Comparison of ENCODE assay signal across 8 cellular contexts in the genomic region with DNA sequence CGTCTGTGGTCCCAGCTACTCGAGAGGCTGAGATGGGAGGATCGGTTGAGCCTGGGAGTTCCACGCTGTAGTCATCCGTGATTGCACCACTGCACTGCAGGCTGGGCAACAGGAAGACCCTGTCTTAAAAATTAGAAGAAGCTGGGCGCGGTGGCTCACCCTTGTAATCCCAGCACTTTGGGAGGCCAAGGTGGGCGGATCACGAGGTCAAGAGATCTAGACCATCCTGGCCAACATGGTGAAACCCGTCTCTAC. TPM values are rescaled to one million over a fixed set of nuclear protein-coding genes. Genes with fewer than 3 reads are reported as not detected.
DNase-seq lines count a peak whose midpoint lies in the region; ATAC-seq and TF ChIP-seq lines count a peak whose summit lies in the region.
"Not testable (repeated sequence)": the region's sequence is repeated elsewhere in the genome, so short reads cannot be mapped to it uniquely, and the experiment has no call there.

No MANE protein-coding gene starts in this region.

- DNase-seq in NCI-H69 (lab: John Stamatoyannopoulos, UW) = peak; percentile 41
- peak; percentile 39 for DNase-seq in activated CD4-positive, alpha-beta memory T cell treated with anti-CD3 and anti-CD28 coated beads for 36 hours
- DNase-seq in MCF 10A (ENCODE audit: unreplicated experiment) = peak; percentile 22
- DNase-seq in fibroblast of pulmonary artery (ENCODE audit: low read depth) = peak; percentile 64
- peak in 1 of 3 donors; percentile 57 for DNase-seq in right lobe of liver
- peak; percentile 85 for DNase-seq in posterior vena cava (ENCODE audit: low spot score)
- peak; percentile 36 for DNase-seq in transverse colon

- H3K4me3 Mint-ChIP-seq in activated CD4-positive, alpha-beta memory T cell treated with anti-CD3 and anti-CD28 coated beads for 36 hours = peak overlapping the region; percentile 92
- H3K4me3 Mint-ChIP-seq in MCF 10A (ENCODE audit: unreplicated experiment) = peak overlapping the region; percentile 86

- H3K36me3 ChIP-seq in ES-I3 (ENCODE audit: insufficient read depth, low read length) = peaks cover 21% of the 10 kb centered on the region
- peaks cover 9 to 34% (median 20%) of the 10 kb centered on the region in 4 donors for H3K36me3 ChIP-seq in right lobe of liver
- peaks cover 0 to 27% (median 11%) of the 10 kb centered on the region in 4 donors for H3K36me3 ChIP-seq in transverse colon

- TF ChIP-seq CTCF in MCF 10A (IDR thresholded peaks at IDR 0.05; ENCODE audit: unreplicated experiment); fibroblast of pulmonary artery (IDR thresholded peaks at IDR 0.05; ENCODE audit: low read length, missing control alignments); right lobe of liver (IDR thresholded peaks at IDR 0.05); transverse colon (IDR thresholded peaks at IDR 0.05): not testable (repeated sequence)

- WGBS in right lobe of liver (ENCODE audit: insufficient coverage, low coverage, low lambda C conversion rate, missing lambda C conversion rate) = 2% methylated on average over 7 of the region's 10 CpGs
- 4% methylated on average over 10 of the region's 10 CpGs; no CpG with 5 or more reads in 1 of the 2 donors for WGBS in transverse colon (ENCODE audit: low coverage in 1 of 2), 2 donors

- peaks cover 44% of the 10 kb centered on the region for H3K4me1 Mint-ChIP-seq in activated CD4-positive, alpha-beta memory T cell treated with anti-CD3 and anti-CD28 coated beads for 36 hours (ENCODE audit: low read depth)
- H3K4me1 Mint-ChIP-seq in MCF 10A (ENCODE audit: insufficient read depth, unreplicated experiment) = peaks cover 47% of the 10 kb centered on the region

- not testable (repeated sequence) for H3K27me3 Mint-ChIP-seq in activated CD4-positive, alpha-beta memory T cell treated with anti-CD3 and anti-CD28 coated beads for 36 hours; MCF 10A (ENCODE audit: insufficient read depth, unreplicated experiment)

- not testable (repeated sequence) for TF ChIP-seq POLR2A in right lobe of liver (IDR thresholded peaks at IDR 0.05); transverse colon (IDR thresholded peaks at IDR 0.05)

- H3K9me3 ChIP-seq in ES-I3 (ENCODE audit: control insufficient read depth, insufficient read depth, low read length); right lobe of liver; transverse colon: not testable (repeated sequence)

- H3K4me3 ChIP-seq in fibroblast of pulmonary artery (replicated peaks; ENCODE audit: low read depth, low read length) (peak overlapping the region; percentile 88), right lobe of liver (peak overlapping the region; percentile 88 to 94 (median 91)), transverse colon (peak overlapping the region; percentile 68 to 90 (median 78))

- peaks cover 54% of the 10 kb centered on the region for H3K36me3 Mint-ChIP-seq in activated CD4-positive, alpha-beta memory T cell treated with anti-CD3 and anti-CD28 coated beads for 36 hours
- peaks cover 60% of the 10 kb centered on the region for H3K36me3 Mint-ChIP-seq in MCF 10A (ENCODE audit: insufficient read depth, unreplicated experiment)

- not testable (repeated sequence) for TF ChIP-seq EP300 in transverse colon (IDR thresholded peaks at IDR 0.05; ENCODE audit: low read depth)

- ATAC-seq in right lobe of liver = not testable (repeated sequence)

- in situ Hi-C loops in transverse colon (cut with MboI; ENCODE audit: low pct_ligation_motif_present in 1 of 4, low pct_unique_long_range_greater_than_20kb in 1 of 4, low sequenced_read_pairs in 3 of 4) = loop anchor here in 2 of 4 donors (5.0 to 10.0 kb wide), 2 partner anchors 40 to 153 kb away; no protein-coding TSS in a partner anchor

- H3K9me3 Mint-ChIP-seq in activated CD4-positive, alpha-beta memory T cell treated with anti-CD3 and anti-CD28 coated beads for 36 hours; MCF 10A (ENCODE audit: unreplicated experiment): not testable (repeated sequence)

- intact Hi-C loops in activated CD4-positive, alpha-beta memory T cell treated with anti-CD3 and anti-CD28 coated beads for 36 hours (cut with micrococcal nuclease) = loop anchor here (1.0 to 10.0 kb wide), 3 partner anchors 15 to 363 kb away; no protein-coding TSS in a partner anchor
- intact Hi-C loops in MCF 10A (cut with micrococcal nuclease) = loop anchor here (1.0 to 5.0 kb wide), 3 partner anchors 43 to 240 kb away; no protein-coding TSS in a partner anchor
- intact Hi-C loops in right lobe of liver (cut with DNase I) = loop anchor here in 1 of 2 donors (2.0 kb wide), 1 partner anchor 43 kb away; no protein-coding TSS in a partner anchor
- intact Hi-C loops in posterior vena cava (cut with DNase I) = loop anchor here (2.0 to 10.0 kb wide), 3 partner anchors 39 to 97 kb away; partner anchors contain the start of gene ATAT1 (in 1 of the 2)
- intact Hi-C loops in transverse colon (cut with DNase I; ENCODE audit: low total_unique reads) = loop anchor here (1.0 to 5.0 kb wide), 2 partner anchors 44 to 105 kb away; partner anchors contain the start of genes MRPS18B and PPP1R10

- H3K27me3 ChIP-seq in right lobe of liver, transverse colon: not testable (repeated sequence)

- H3K4me1 ChIP-seq in ES-I3 (ENCODE audit: insufficient read depth, low read length) = not testable (repeated sequence)
- peaks cover 0 to 31% (median 16%) of the 10 kb centered on the region in 4 donors for H3K4me1 ChIP-seq in right lobe of liver
- H3K4me1 ChIP-seq in transverse colon = peaks cover 0 to 56% (median 31%) of the 10 kb centered on the region in 4 donors

- CTCF ChIA-PET in activated CD4-positive, alpha-beta memory T cell treated with anti-CD3 and anti-CD28 coated beads for 36 hours (lab: Charles Lee) = interaction anchor here (0.7 to 24.6 kb wide), 21 partner anchors 9 to 240 kb away, joined by 3 to 628 read pairs (median 5); partner anchors contain the start of genes ATAT1, C6orf136, DHX16 and MRPS18B
- CTCF ChIA-PET in MCF 10A (lab: Yijun Ruan, JAX) = interaction anchor here (0.6 to 20.7 kb wide), 24 partner anchors 12 to 895 kb away, joined by 3 to 537 read pairs (median 6); partner anchors contain the start of genes DHX16 and NRM

- POLR2A ChIA-PET in activated CD4-positive, alpha-beta memory T cell treated with anti-CD3 and anti-CD28 coated beads for 36 hours (lab: Charles Lee) = interaction anchor here (0.8 to 9.7 kb wide), 11 partner anchors 8 to 240 kb away, joined by 3 to 209 read pairs (median 5); partner anchors contain the start of genes C6orf136, MRPS18B, NRM and PPP1R18
- POLR2A ChIA-PET in MCF 10A (lab: Yijun Ruan, JAX) = interaction anchor here (0.7 to 13.6 kb wide), 17 partner anchors 9 to 392 kb away, joined by 3 to 477 read pairs (median 6); partner anchors contain the start of genes ATAT1, DDR1, DHX16 and MRPS18B

- H3K27ac Mint-ChIP-seq in activated CD4-positive, alpha-beta memory T cell treated with anti-CD3 and anti-CD28 coated beads for 36 hours = peak overlapping the region; percentile 95
- not testable (repeated sequence) for H3K27ac Mint-ChIP-seq in MCF 10A (ENCODE audit: low read depth, unreplicated experiment)

- H3K27ac ChIP-seq in right lobe of liver (peak overlapping the region; percentile 43 to 90 (median 71)), transverse colon (peak overlapping the region; percentile 93 to 99 (median 98))

- BruUV-seq in MCF 10A (replicated peaks; lab: Mats Ljungman, UMichigan) = not testable (repeated sequence)

- H3K9ac ChIP-seq in ES-I3 (ENCODE audit: low read depth, low read length) = peak overlapping the region; percentile 96

RNA-seq across cellular contexts. Expression of gene TUBB, which starts 1.8 kb away (rescaled TPM):
- total RNA-seq in activated CD4-positive, alpha-beta memory T cell treated with anti-CD3 and anti-CD28 coated beads for 36 hours = 1,000 to 10,000 TPM; 1,695 to 1,719 TPM
- total RNA-seq in MCF 10A (2022) (200 and 210 TPM in 2 replicates), right lobe of liver (100 to 1,000 TPM; 150 to 268 (median 241) TPM), posterior vena cava (100 to 1,000 TPM; 342 to 378 TPM), transverse colon (100 to 1,000 TPM in 3 of 4 donors, 10 to 100 TPM in 1; 77.1 to 128 (median 106) TPM)

RNA-seq across cellular contexts. Expression of gene MDC1, which starts 4.9 kb away (rescaled TPM):
- 10 to 100 TPM; 79.5 to 88.7 TPM for total RNA-seq in activated CD4-positive, alpha-beta memory T cell treated with anti-CD3 and anti-CD28 coated beads for 36 hours
- total RNA-seq in MCF 10A (2022) (50.6 and 54.5 TPM in 2 replicates), right lobe of liver (10 to 100 TPM in 4 of 6 experiments, 1 to 10 TPM in 2; 8.8 to 15.5 (median 12.1) TPM), posterior vena cava (10 to 100 TPM; 24.4 to 25.0 TPM), transverse colon (10 to 100 TPM in 2 of 4 donors, 1 to 10 TPM in 2; 3.1 to 13.5 (median 9.7) TPM)

RNA-seq across cellular contexts. Expression of gene FLOT1, which starts 20.5 kb away (rescaled TPM):
- 100 to 1,000 TPM; 226 to 231 TPM for total RNA-seq in activated CD4-positive, alpha-beta memory T cell treated with anti-CD3 and anti-CD28 coated beads for 36 hours
- total RNA-seq in MCF 10A (2022) (61.8 and 73.7 TPM in 2 replicates), right lobe of liver (10 to 100 TPM; 37.1 to 92.2 (median 73.5) TPM), posterior vena cava (100 to 1,000 TPM; 150 to 167 TPM), transverse colon (100 to 1,000 TPM; 123 to 146 (median 139) TPM)

RNA-seq across cellular contexts. Expression of gene IER3, which starts 22.4 kb away (rescaled TPM):
- total RNA-seq in activated CD4-positive, alpha-beta memory T cell treated with anti-CD3 and anti-CD28 coated beads for 36 hours = 100 to 1,000 TPM; 167 to 171 TPM
- total RNA-seq in MCF 10A (2022) (154 and 192 TPM in 2 replicates), right lobe of liver (10 to 100 TPM in 3 of 6 experiments, 1 to 10 TPM in 3; 2.8 to 72.3 (median 24.5) TPM), posterior vena cava (10 to 100 TPM; 28.5 to 51.5 TPM), transverse colon (100 to 1,000 TPM in 1 of 4 donors, 10 to 100 TPM in 3; 21.1 to 100 (median 84.6) TPM)

RNA-seq across cellular contexts. Expression of gene NRM, which starts 31.2 kb away (rescaled TPM):
- 10 to 100 TPM; 31.6 to 32.7 TPM for total RNA-seq in activated CD4-positive, alpha-beta memory T cell treated with anti-CD3 and anti-CD28 coated beads for 36 hours
- total RNA-seq in MCF 10A (2022) (3.8 and 5.3 TPM in 2 replicates), right lobe of liver (1 to 10 TPM; 1.2 to 2.7 (median 1.9) TPM), posterior vena cava (10 to 100 TPM; 14.6 to 15.5 TPM), transverse colon (10 to 100 TPM in 1 of 4 donors, 1 to 10 TPM in 2, not detected in 1; 2.7 to 13.8 (median 2.7) TPM)
